8 cellular contexts compared by ENCODE assay signal in genomic region chr1:159000627-159001026, GRCh38. TPM values are rescaled to one million over a fixed set of nuclear protein-coding genes. Genes with fewer than 3 reads are reported as not detected.
DNase-seq lines count a peak whose midpoint lies in the region; ATAC-seq and TF ChIP-seq lines count a peak whose summit lies in the region.

No MANE protein-coding gene starts in this region.

- DNase-seq in ACHN (peak; percentile 94), MG63 (peak; percentile 89), left lung (peak in 1 of 2 donors; percentile 78), testis (peak; percentile 90), progenitor cell of endocrine pancreas (ENCODE audit: low spot score, unreplicated experiment) (no peak), NCI-H2171 treated with DMSO at 0.1 percent for 48 hours (lab: John Stamatoyannopoulos, UW) (no peak)
- no peak for DNase-seq in activated CD4-positive, alpha-beta T cell treated with anti-CD3 and anti-CD28 coated beads, Interleukin-2, amount 50 U/mL, for 48 hours

- ATAC-seq in left lung: peak; percentile 71

- intact Hi-C loops in dendritic cell treated with granulocyte-macrophage colony-stimulating factor and Interleukin-4, amounts not matched to agents 40 ng/mL and 50 ng/mL, for 4 days (cut with micrococcal nuclease): loop anchor here (10.0 kb wide), 1 partner anchor 166 kb away; the partner anchor contains the start of gene MNDA
- intact Hi-C loops in left lung (cut with DNase I) (no loop called here), testis (cut with DNase I; ENCODE audit: low total_unique reads) (no loop called here)

- no peaks in the 10 kb centered on the region for H3K27me3 Mint-ChIP-seq in dendritic cell treated with granulocyte-macrophage colony-stimulating factor and Interleukin-4, amounts not matched to agents 40 ng/mL and 50 ng/mL, for 4 days
- no peaks in the 10 kb centered on the region for H3K27me3 Mint-ChIP-seq in progenitor cell of endocrine pancreas

- no peak overlapping the region for H3K4me3 Mint-ChIP-seq in dendritic cell treated with granulocyte-macrophage colony-stimulating factor and Interleukin-4, amounts not matched to agents 40 ng/mL and 50 ng/mL, for 4 days
- H3K4me3 Mint-ChIP-seq in progenitor cell of endocrine pancreas (ENCODE audit: low read depth): no peak overlapping the region

- H3K4me1 Mint-ChIP-seq in dendritic cell treated with granulocyte-macrophage colony-stimulating factor and Interleukin-4, amounts not matched to agents 40 ng/mL and 50 ng/mL, for 4 days (ENCODE audit: low read depth): peaks cover 40% of the 10 kb centered on the region
- peaks cover 19% of the 10 kb centered on the region for H3K4me1 Mint-ChIP-seq in progenitor cell of endocrine pancreas (ENCODE audit: low read depth)

- TF ChIP-seq CTCF in left lung (IDR thresholded peaks at IDR 0.05) (no peak), testis (IDR thresholded peaks at IDR 0.05) (no peak), progenitor cell of endocrine pancreas (IDR thresholded peaks at IDR 0.05; ENCODE audit: unreplicated experiment) (no peak)

- 20 to 28% methylated on average over 1 of the region's 1 CpG for WGBS in testis, 2 donors

- H3K9me3 Mint-ChIP-seq in dendritic cell treated with granulocyte-macrophage colony-stimulating factor and Interleukin-4, amounts not matched to agents 40 ng/mL and 50 ng/mL, for 4 days: no peaks in the 10 kb centered on the region
- H3K9me3 Mint-ChIP-seq in progenitor cell of endocrine pancreas (ENCODE audit: low read depth): no peaks in the 10 kb centered on the region

- H3K36me3 ChIP-seq in MG63: no peaks in the 10 kb centered on the region
- no peaks in the 10 kb centered on the region for H3K36me3 ChIP-seq in left lung
- no peaks in the 10 kb centered on the region for H3K36me3 ChIP-seq in testis (ENCODE audit: low read depth, missing control alignments)

- H3K27me3 ChIP-seq in MG63 (no peaks in the 10 kb centered on the region), left lung (no peaks in the 10 kb centered on the region), testis (no peaks in the 10 kb centered on the region)

- no peaks in the 10 kb centered on the region for H3K36me3 Mint-ChIP-seq in dendritic cell treated with granulocyte-macrophage colony-stimulating factor and Interleukin-4, amounts not matched to agents 40 ng/mL and 50 ng/mL, for 4 days (ENCODE audit: low read depth)
- H3K36me3 Mint-ChIP-seq in progenitor cell of endocrine pancreas (ENCODE audit: insufficient read depth): no peaks in the 10 kb centered on the region

- in situ Hi-C loops in ACHN (cut with HindIII; ENCODE audit: low pct_ligation_motif_present, low pct_unique_long_range_greater_than_20kb, low sequenced_read_pairs): no loop called here

- H3K4me3 ChIP-seq in MG63: peak overlapping the region; percentile 44
- H3K4me3 ChIP-seq in left lung: peak overlapping the region; percentile 18 to 21
- peak overlapping the region; percentile 42 to 64 for H3K4me3 ChIP-seq in testis

- H3K4me1 ChIP-seq in left lung: peaks cover 0 to 44% of the 10 kb centered on the region in 2 donors
- peaks cover 17% of the 10 kb centered on the region for H3K4me1 ChIP-seq in testis

- TF ChIP-seq POLR2A in testis (IDR thresholded peaks at IDR 0.05): no peak

- no peaks in the 10 kb centered on the region for H3K9me3 ChIP-seq in MG63
- H3K9me3 ChIP-seq in left lung: no peaks in the 10 kb centered on the region
- no peaks in the 10 kb centered on the region for H3K9me3 ChIP-seq in testis

- H3K27ac Mint-ChIP-seq in dendritic cell treated with granulocyte-macrophage colony-stimulating factor and Interleukin-4, amounts not matched to agents 40 ng/mL and 50 ng/mL, for 4 days: peak overlapping the region; percentile 2
- H3K27ac Mint-ChIP-seq in progenitor cell of endocrine pancreas: no peak overlapping the region

- H3K27ac ChIP-seq in left lung: peak overlapping the region; percentile 85 to 90
- peak overlapping the region; percentile 86 to 91 for H3K27ac ChIP-seq in testis

RNA-seq across cellular contexts. Expression of gene IFI16, which starts 9.1 kb away (rescaled TPM):
- total RNA-seq in MG63 (2014; rRNA removed; shearing (Covaris generic); ENCODE audit: low replicate concordance): 33.8 and 35.7 TPM in 2 replicates
- 100 to 1,000 TPM in 1 of 2 donors, 10 to 100 TPM in 1; 69.7 to 121 TPM for total RNA-seq in left lung
- total RNA-seq in testis: 10 to 100 TPM; 34.3 to 39.8 TPM
- 35.7 TPM for polyA plus RNA-seq in testis (ENCODE audit: insufficient read depth, low read depth, low replicate concordance)
- total RNA-seq in progenitor cell of endocrine pancreas: 8.9 and 9.5 TPM in 2 replicates

Comparison
In these comparisons a context has a peak if more than half of its experiments do, and no peak if none do; other contexts are left out.
1. DNase-seq: peak in ACHN (single experiment), MG63 (single experiment) and testis (single experiment); none in progenitor cell of endocrine pancreas (single experiment), activated CD4-positive, alpha-beta T cell treated with anti-CD3 and anti-CD28 coated beads, Interleukin-2, amount 50 U/mL, for 48 hours (0 of 2) and NCI-H2171 treated with DMSO at 0.1 percent for 48 hours (single experiment).
2. Peak in every context shown above with its lines, with median percentiles within 50 percentile points of each other: H3K4me3 ChIP-seq.